1 cellular context compared by ENCODE assay signal in the genomic region with DNA sequence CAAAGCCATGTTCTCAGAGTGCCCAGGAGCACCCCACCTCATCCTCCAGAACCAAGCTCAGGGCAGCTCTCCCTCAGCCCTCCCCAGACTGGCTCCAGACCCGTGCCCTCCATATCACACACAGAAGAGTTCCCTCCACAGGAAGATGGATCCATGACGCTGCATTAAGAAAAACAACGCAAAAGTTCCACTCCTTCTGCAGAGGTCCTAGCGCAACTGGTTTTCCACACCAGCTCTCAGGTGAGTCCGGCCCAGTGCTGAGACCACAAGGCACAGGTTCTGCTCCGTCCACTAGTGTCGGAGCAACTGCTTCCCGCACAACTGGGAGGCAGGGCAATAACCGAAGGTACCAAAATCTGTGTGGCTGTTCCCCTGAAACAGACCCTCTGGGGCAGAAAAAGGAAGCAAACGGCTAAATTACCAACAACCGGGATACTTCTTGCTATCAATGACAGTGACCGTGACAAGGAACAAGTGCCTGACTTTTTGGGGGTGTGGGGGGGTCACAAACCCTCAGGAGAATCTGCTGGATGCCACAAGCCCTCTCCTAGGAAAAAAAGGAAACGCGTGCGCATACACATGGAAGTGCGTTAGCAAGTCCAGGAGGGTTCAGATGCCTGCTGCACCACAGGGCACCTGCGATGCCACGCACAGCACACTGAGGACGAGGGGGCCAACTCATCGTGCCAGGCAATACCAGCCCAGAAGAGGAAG.
TF ChIP-seq lines count a peak whose summit lies in the region.

No MANE protein-coding gene starts in this region.

TF ChIP-seq in HepG2, 621 proteins besides CTCF, POLR2A, EP300 and RAD21:
- no peak for TF ChIP-seq ZMYM3 (CRISPR knock-in tag; IDR thresholded peaks at IDR 0.05)
- peak; percentile 4; the same call in 1 of the 2 replicates for TF ChIP-seq GABPA (IDR thresholded peaks at IDR 0.05; ENCODE audit: low read depth, low read length)
- no peak for TF ChIP-seq GABPA (CRISPR knock-in tag; IDR thresholded peaks at IDR 0.05; ENCODE audit: low read depth)
TF ChIP-seq in HepG2: peak in this region for 1.
